Comparison of ENCODE assay signal across 24 cellular contexts in the genomic region with DNA sequence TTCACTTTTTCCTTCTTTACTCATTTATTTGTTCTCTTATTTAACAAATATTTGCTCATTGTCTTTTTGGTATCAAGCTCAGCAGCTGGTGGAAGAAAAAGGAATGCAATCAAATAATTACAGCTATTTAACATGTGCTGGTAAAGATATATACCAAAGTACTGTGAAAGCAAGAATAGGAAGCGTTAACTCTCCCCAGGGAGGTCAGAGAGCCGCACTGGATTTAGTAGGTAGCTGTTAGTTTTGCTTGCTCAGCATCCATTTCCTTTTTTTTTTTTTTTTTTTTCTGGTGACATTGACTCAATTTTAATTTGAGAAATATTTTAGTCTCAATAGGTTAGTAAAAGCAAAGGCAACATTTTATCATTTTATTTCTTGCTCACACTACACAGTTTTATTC.
"Had no signal": no experiment of that assay in that cellular context is flagged by ENCODE, and none has a peak within 500 bp of the region (broad histone marks: within the 10 kb centered on the region; RNA-seq: fewer than 3 reads in every experiment).

No MANE protein-coding gene starts in this region.

- H3K4me1 Mint-ChIP-seq: naive B cell; nephron progenitor cell; stimulated activated memory B cell treated with anti-CD40 and anti-IgM and Interleukin-4, amounts not matched to agents 10 μg/mL and 1 μg/mL and 100 μg/mL, for 72 hours had no signal

- H3K4me2 ChIP-seq: hepatocyte had no signal

- H3K27me3 ChIP-seq: colonic mucosa, hepatocyte, neutrophil, spleen, upper lobe of right lung had no signal

- H3K79me2 ChIP-seq: hepatocyte had no signal

- H3K4me1 ChIP-seq: colonic mucosa, left ventricle myocardium inferior, lower lobe of right lung, psoas muscle, spleen, tibial artery, upper lobe of right lung had no signal

- H2AFZ ChIP-seq: hepatocyte had no signal

- H3K4me3 ChIP-seq: colonic mucosa, hepatocyte, left ventricle myocardium inferior, lower lobe of right lung, psoas muscle, spleen, tibial artery, upper lobe of right lung had no signal

- H3K4me3 Mint-ChIP-seq: naive B cell; nephron progenitor cell; stimulated activated memory B cell treated with anti-CD40 and anti-IgM and Interleukin-4, amounts not matched to agents 10 μg/mL and 1 μg/mL and 100 μg/mL, for 72 hours; stimulated activated naive CD8-positive, alpha-beta T cell treated with anti-CD3 and anti-CD28 coated beads, Interleukin-15, Interleukin-2, amounts not matched to agents 100 ng/mL and 50 ng/mL, for 24 hours had no signal

- DNase-seq: colonic mucosa; dermis blood vessel endothelial cell; foreskin melanocyte; head of caudate nucleus; kidney; left cardiac atrium; left ventricle myocardium inferior; lower lobe of right lung; mesenchymal stem cell; naive B cell; nephron progenitor cell; psoas muscle; retina; spleen; stimulated activated CD4-positive, alpha-beta T cell treated with anti-CD3 and anti-CD28 coated beads, Interleukin-15, amount 100 ng/mL, for 24 hours; stimulated activated CD4-positive, alpha-beta T cell treated with anti-CD3 and anti-CD28 coated beads, Interleukin-1b, Interleukin-23, amount 100 ng/mL, for 48 hours; stimulated activated CD4-positive, alpha-beta T cell treated with anti-CD3 and anti-CD28 coated beads, Interleukin-4, amount 100 ng/mL, for 24 hours; tibial artery; upper lobe of right lung had no signal

- H3K9me3 ChIP-seq: colonic mucosa, left ventricle myocardium inferior, lower lobe of right lung, neutrophil, psoas muscle, spleen, tibial artery, upper lobe of right lung had no signal

- H3K36me3 ChIP-seq: colonic mucosa, left ventricle myocardium inferior, lower lobe of right lung, neutrophil, spleen, tibial artery, upper lobe of right lung had no signal

- ATAC-seq: left cardiac atrium, lower lobe of right lung, psoas muscle, sciatic nerve, upper lobe of right lung had no signal

- H3K36me3 Mint-ChIP-seq: naive B cell; stimulated activated memory B cell treated with anti-CD40 and anti-IgM and Interleukin-4, amounts not matched to agents 10 μg/mL and 1 μg/mL and 100 μg/mL, for 72 hours had no signal

- H3K9me3 Mint-ChIP-seq: nephron progenitor cell had no signal

- H3K27ac ChIP-seq: colonic mucosa, hepatocyte, left ventricle myocardium inferior, lower lobe of right lung, neutrophil, psoas muscle, spleen, tibial artery, upper lobe of right lung had no signal
